In the genomic region with DNA sequence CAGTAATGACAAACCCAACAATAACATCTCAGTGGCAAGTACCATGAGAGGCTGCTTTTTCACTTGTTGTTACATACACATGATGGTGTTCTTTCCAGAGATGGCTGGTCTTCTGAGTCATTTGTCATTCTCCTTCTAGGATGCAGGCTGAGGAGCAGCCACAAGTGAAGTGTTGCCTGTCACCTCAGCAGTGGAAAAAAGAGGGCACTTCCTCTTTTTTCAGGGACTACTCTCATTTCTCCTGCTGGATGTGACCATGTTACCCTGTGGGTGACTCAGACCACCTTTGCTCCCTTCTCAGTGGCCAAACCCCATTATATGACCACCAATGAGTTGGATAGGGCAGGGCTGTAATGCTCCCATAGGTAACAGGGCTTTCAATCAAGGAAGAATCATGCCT, we compare ENCODE assay signal across 26 cellular contexts.
"Had no signal": no experiment of that assay in that cellular context is flagged by ENCODE, and none has a peak within 500 bp of the region (broad histone marks: within the 10 kb centered on the region; RNA-seq: fewer than 3 reads in every experiment).

No MANE protein-coding gene starts in this region.

- H3K36me3 ChIP-seq: adrenal gland, ascending aorta, brain microvascular endothelial cell, left ventricle myocardium inferior, prostate gland, spleen, thoracic aorta, vagina had no signal

- H3K4me3 Mint-ChIP-seq: activated CD4-positive, alpha-beta T cell treated with anti-CD3 and anti-CD28 coated beads for 36 hours; activated naive CD8-positive, alpha-beta T cell; activated T-cell treated with anti-CD3 and anti-CD28 coated beads, Interleukin-2, amount 50 U/mL, for 4 hours; mesothelial cell of epicardium; naive thymus-derived CD8-positive, alpha-beta T cell; type B pancreatic cell; WTC11 had no signal

- ATAC-seq: activated CD4-positive, alpha-beta T cell treated with anti-CD3 and anti-CD28 coated beads for 36 hours; activated T-cell treated with anti-CD3 and anti-CD28 coated beads, Interleukin-2, amount 50 U/mL, for 4 hours; foreskin keratinocyte; naive thymus-derived CD8-positive, alpha-beta T cell; WTC11 had no signal

- H3K27me3 ChIP-seq: adrenal gland, ascending aorta, brain microvascular endothelial cell, foreskin keratinocyte, spleen, vagina had no signal

- H3K27ac Mint-ChIP-seq: activated CD4-positive, alpha-beta T cell treated with anti-CD3 and anti-CD28 coated beads for 36 hours; activated naive CD8-positive, alpha-beta T cell; activated T-helper 2 cell treated with anti-CD3 and anti-CD28 coated beads, Interferon-gamma antibody, Interleukin-2, Interleukin-4, amounts not matched to agents 10 μg/mL and 5 μg/mL and 100 μg/mL, durations not matched to agents 14 hours and 24 hours and 36 hours; mesothelial cell of epicardium; naive thymus-derived CD8-positive, alpha-beta T cell; type B pancreatic cell; WTC11 had no signal

- H3K4me3 ChIP-seq: adrenal gland, ascending aorta, left ventricle myocardium inferior, prostate gland, spleen, thoracic aorta, vagina had no signal

- H3K9me3 ChIP-seq: adrenal gland, ascending aorta, left ventricle myocardium inferior, prostate gland, thoracic aorta, vagina had no signal

- H3K4me1 Mint-ChIP-seq: activated CD4-positive, alpha-beta T cell treated with anti-CD3 and anti-CD28 coated beads for 36 hours; mesothelial cell of epicardium; naive thymus-derived CD8-positive, alpha-beta T cell had no signal

- H3K9me3 Mint-ChIP-seq: type B pancreatic cell had no signal

- H3K27ac ChIP-seq: adrenal gland, ascending aorta, brain microvascular endothelial cell, foreskin keratinocyte, left ventricle myocardium inferior, prostate gland, spleen, thoracic aorta, vagina had no signal

- H3K36me3 Mint-ChIP-seq: activated naive CD8-positive, alpha-beta T cell; mesothelial cell of epicardium; type B pancreatic cell had no signal

- DNase-seq: activated CD4-positive, alpha-beta T cell treated with anti-CD3 and anti-CD28 coated beads for 36 hours; activated CD4-positive, alpha-beta T cell treated with anti-CD3 and anti-CD28 coated beads, Interleukin-2, amount 50 U/mL, for 48 hours; activated CD8-positive, alpha-beta memory T cell treated with anti-CD3 and anti-CD28 coated beads, Interleukin-2, amount 50 U/mL, for 48 hours; activated naive CD4-positive, alpha-beta T cell; activated T-cell treated with anti-CD3 and anti-CD28 coated beads, Interleukin-2, amount 50 U/mL, for 4 hours; adrenal gland; brain microvascular endothelial cell; caudate nucleus; dermis blood vessel endothelial cell; effector CD8-positive, alpha-beta T cell; foreskin keratinocyte; hippocampal formation; left ventricle myocardium inferior; naive thymus-derived CD8-positive, alpha-beta T cell; spleen; stimulated activated CD4-positive, alpha-beta T cell treated with anti-CD3 and anti-CD28 coated beads, Interleukin-4, amount 100 ng/mL, for 24 hours; stimulated activated naive CD4-positive, alpha-beta T cell treated with Interleukin-2 at 50 U/mL for 16 hours had no signal

- H3K27me3 Mint-ChIP-seq: activated CD4-positive, alpha-beta T cell treated with anti-CD3 and anti-CD28 coated beads for 36 hours; activated naive CD8-positive, alpha-beta T cell had no signal

- H3K4me1 ChIP-seq: adrenal gland, ascending aorta, foreskin keratinocyte, left ventricle myocardium inferior, prostate gland, spleen, vagina had no signal
